ENCODE assay signal across 20 cellular contexts in genomic region chr20:61912665-61913422, GRCh38.
A peak's percentile ranks its signal among the peaks of the same experiment; 100 is the strongest.
DNase-seq lines count a peak whose midpoint lies in the region; ATAC-seq and TF ChIP-seq lines count a peak whose summit lies in the region.
"Had no signal": no experiment of that assay in that cellular context is flagged by ENCODE, and none has a peak within 500 bp of the region (broad histone marks: within the 10 kb centered on the region; RNA-seq: fewer than 3 reads in every experiment).

No MANE protein-coding gene starts in this region.

- peaks cover 22 to 33% of the 10 kb centered on the region in 2 donors for H3K4me1 Mint-ChIP-seq in immature natural killer cell
- no peaks in the 10 kb centered on the region for H3K4me1 Mint-ChIP-seq in osteocyte (ENCODE audit: unreplicated experiment)
- H3K4me1 Mint-ChIP-seq: nephron had no signal

- peak overlapping the region; percentile 24 to 86 (median 60) for H3K27ac Mint-ChIP-seq in immature natural killer cell
- H3K27ac Mint-ChIP-seq in osteocyte (ENCODE audit: unreplicated experiment), result no peak overlapping the region
- H3K27ac Mint-ChIP-seq: activated T-helper 2 cell treated with anti-CD3 and anti-CD28 coated beads, Interferon-gamma antibody, Interleukin-2, Interleukin-4, amounts not matched to agents 10 μg/mL and 5 μg/mL and 100 μg/mL, durations not matched to agents 14 hours and 24 hours and 36 hours; CD8-positive, alpha-beta T cell; nephron had no signal

- no peak for TF ChIP-seq CTCF in osteocyte (IDR thresholded peaks at IDR 0.05)

- H3K4me3 Mint-ChIP-seq in immature natural killer cell, result peak overlapping the region; percentile 12 to 80 (median 63)
- H3K4me3 Mint-ChIP-seq in osteocyte (ENCODE audit: unreplicated experiment), result no peak overlapping the region
- H3K4me3 Mint-ChIP-seq: CD8-positive, alpha-beta T cell; nephron had no signal

- DNase-seq in immature natural killer cell (peak; percentile 44 to 60 (median 55)), anterior cingulate cortex (lab: John Stamatoyannopoulos, UW) (no peak), C1 segment of cervical spinal cord (lab: John Stamatoyannopoulos, UW) (no peak), osteocyte (ENCODE audit: extremely low spot score, unreplicated experiment) (no peak)
- DNase-seq: body of pancreas; CD8-positive, alpha-beta T cell; effector memory CD4-positive, alpha-beta T cell; GF-D8; left cardiac atrium; NCI-H1417; NCI-H774; testis had no signal

- ATAC-seq in GM18508 (IDR thresholded peaks at IDR 0.05; ENCODE audit: insufficient read depth, unreplicated experiment) (peak; percentile 57), GM21381 (IDR thresholded peaks at IDR 0.05; ENCODE audit: unreplicated experiment) (peak; percentile 90), HG03442 (IDR thresholded peaks at IDR 0.05; ENCODE audit: unreplicated experiment) (peak; percentile 77)
- ATAC-seq: activated CD4-positive, CD25-positive, alpha-beta regulatory T cell treated with anti-CD3 and anti-CD28 coated beads, Interleukin-2, amount 50 U/mL, for 24 hours; body of pancreas; CD8-positive, alpha-beta T cell; gastroesophageal sphincter; left cardiac atrium; SK-N-SH treated with all-trans-retinoic acid at 6 μM for 48 hours had no signal

- H3K9me3 Mint-ChIP-seq in immature natural killer cell, result no peaks in the 10 kb centered on the region
- H3K9me3 Mint-ChIP-seq in osteocyte (ENCODE audit: unreplicated experiment), result peaks cover 6% of the 10 kb centered on the region
- H3K9me3 Mint-ChIP-seq: activated T-helper 2 cell treated with anti-CD3 and anti-CD28 coated beads, Interferon-gamma antibody, Interleukin-2, Interleukin-4, amounts not matched to agents 10 μg/mL and 5 μg/mL and 100 μg/mL, durations not matched to agents 14 hours and 24 hours and 36 hours; CD8-positive, alpha-beta T cell had no signal

- H3K36me3 Mint-ChIP-seq in immature natural killer cell (no peaks in the 10 kb centered on the region), osteocyte (ENCODE audit: unreplicated experiment) (no peaks in the 10 kb centered on the region)
- H3K36me3 Mint-ChIP-seq: CD8-positive, alpha-beta T cell had no signal

- H3K27me3 Mint-ChIP-seq in immature natural killer cell (ENCODE audit: low read depth in 3 of 3) (peaks cover 0 to 10% (median 4%) of the 10 kb centered on the region in 3 donors), osteocyte (ENCODE audit: unreplicated experiment) (no peaks in the 10 kb centered on the region)

Comparison
In these comparisons a context has a peak if more than half of its experiments do, and no peak if none do; other contexts are left out.
1. DNase-seq: peak in immature natural killer cell (3 of 3); none in anterior cingulate cortex (0 of 58), C1 segment of cervical spinal cord (0 of 14) and osteocyte (single experiment).
2. Peak in every context shown above with its lines, with median percentiles within 50 percentile points of each other: ATAC-seq.